23 cellular contexts compared by ENCODE assay signal in genomic region chr2:127670055-127670956, GRCh38. TPM values are rescaled to one million over a fixed set of nuclear protein-coding genes. Genes with fewer than 3 reads are reported as not detected.
"Had no signal": no experiment of that assay in that cellular context is flagged by ENCODE, and none has a peak within 500 bp of the region (broad histone marks: within the 10 kb centered on the region; RNA-seq: fewer than 3 reads in every experiment).

No MANE protein-coding gene starts in this region.

- H3K4me1 ChIP-seq: gastrocnemius medialis, prostate gland had no signal

- DNase-seq: activated CD4-positive, alpha-beta T cell treated with anti-CD3 and anti-CD28 coated beads, Interleukin-2, amount 50 U/mL, for 1 hour; activated CD8-positive, alpha-beta memory T cell treated with anti-CD3 and anti-CD28 coated beads for 24 hours; activated naive CD4-positive, alpha-beta T cell; gastrocnemius medialis; islet precursor cell; naive thymus-derived CD8-positive, alpha-beta T cell; nucleus accumbens; stimulated activated CD4-positive, alpha-beta T cell treated with anti-CD3 and anti-CD28 coated beads, Interleukin-2, amount 100 ng/mL, for 24 hours; stimulated activated naive CD4-positive, alpha-beta T cell; T-helper 1 cell; T1000; upper lobe of left lung had no signal

- H3K79me2 ChIP-seq: hepatocyte had no signal

- H3K4me2 ChIP-seq: hepatocyte had no signal

- H3K27ac ChIP-seq: epithelial cell of prostate, hepatocyte, prostate gland, SK-N-MC had no signal

- H2AFZ ChIP-seq: hepatocyte had no signal

- H3K4me3 ChIP-seq: gastrocnemius medialis, hepatocyte, prostate gland, SK-N-MC had no signal

- H3K9me3 ChIP-seq: gastrocnemius medialis, prostate gland, upper lobe of left lung had no signal

- H3K36me3 ChIP-seq: gastrocnemius medialis, prostate gland had no signal

- FAIRE-seq: astrocyte, bronchial epithelial cell had no signal

- ATAC-seq: activated CD4-positive, CD25-positive, alpha-beta regulatory T cell treated with anti-CD3 and anti-CD28 coated beads, Interleukin-2, amount 50 U/mL, for 24 hours; gastrocnemius medialis; left lobe of liver; naive thymus-derived CD8-positive, alpha-beta T cell; sciatic nerve had no signal

RNA-seq across cellular contexts. Expression of gene GPR17, which starts 24.4 kb away (rescaled TPM):
- total RNA-seq: bronchial epithelial cell; dermis microvascular lymphatic vessel endothelial cell; hepatocyte; left lobe of liver; mononuclear cell; naive thymus-derived CD8-positive, alpha-beta T cell; prostate gland had no signal
- polyA plus RNA-seq: naive thymus-derived CD8-positive, alpha-beta T cell had no signal
